8 cellular contexts compared by ENCODE assay signal in the genomic region with DNA sequence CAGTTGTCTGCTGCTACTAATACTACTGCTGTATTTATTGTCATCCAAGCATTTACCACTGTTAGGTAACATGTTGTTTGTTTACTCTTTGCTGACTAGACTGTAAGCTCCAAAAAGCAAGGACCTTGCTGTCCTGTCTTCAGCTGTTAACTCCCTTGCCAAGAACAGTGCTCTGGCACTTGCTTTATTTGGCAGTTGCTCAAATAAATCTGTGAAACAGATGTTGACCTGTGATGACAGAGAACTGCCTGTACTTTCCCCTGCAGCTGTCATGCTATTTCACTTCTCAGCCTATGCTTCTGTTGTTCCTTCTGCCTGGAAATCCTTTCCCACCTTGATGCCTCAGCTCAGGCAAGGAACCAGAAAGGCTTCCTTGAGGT.
DNase-seq lines count a peak whose midpoint lies in the region; ATAC-seq and TF ChIP-seq lines count a peak whose summit lies in the region.
"Had no signal": no experiment of that assay in that cellular context is flagged by ENCODE, and none has a peak within 500 bp of the region (broad histone marks: within the 10 kb centered on the region; RNA-seq: fewer than 3 reads in every experiment).

No MANE protein-coding gene starts in this region.

- TF ChIP-seq CTCF in GM20000 (IDR thresholded peaks at IDR 0.05; ENCODE audit: extremely low read depth, missing control alignments) (no peak), suprapubic skin (IDR thresholded peaks at IDR 0.05) (no peak)

- no peaks in the 10 kb centered on the region for H3K27me3 ChIP-seq in suprapubic skin

- H3K9me3 ChIP-seq in suprapubic skin, result no peaks in the 10 kb centered on the region

- ATAC-seq in GM18873 (IDR thresholded peaks at IDR 0.05; ENCODE audit: low FRiP score, unreplicated experiment), result no peak

- no peak for TF ChIP-seq POLR2A in suprapubic skin (IDR thresholded peaks at IDR 0.05)

- H3K4me3 ChIP-seq in suprapubic skin, result no peak overlapping the region

- peaks cover 16% of the 10 kb centered on the region for H3K4me1 ChIP-seq in suprapubic skin

- TF ChIP-seq EP300 in suprapubic skin (IDR thresholded peaks at IDR 0.05), result peak; percentile 28

- DNase-seq in GM20000 (ENCODE audit: low spot score) (peak; percentile 7), NCI-H1694 treated with DMSO at 0.1 percent for 48 hours (lab: John Stamatoyannopoulos, UW) (peak; percentile 95), fibroblast of peridontal ligament (ENCODE audit: extremely low read depth) (peak; percentile 66), suprapubic skin (ENCODE audit: low spot score in 2 of 2) (no peak), HuH-7.5 (ENCODE audit: low spot score) (no peak), DMS153 treated with DMSO at 0.1 percent for 48 hours (lab: John Stamatoyannopoulos, UW; ENCODE audit: unreplicated experiment) (no peak)
- DNase-seq: activated naive CD4-positive, alpha-beta T cell treated with anti-CD3 and anti-CD28 coated beads, Interleukin-2, amount 10 ng/mL, durations not matched to agents 7 days and 5 days had no signal

- H3K27ac ChIP-seq in suprapubic skin, result peak overlapping the region; percentile 23

- H3K36me3 ChIP-seq in suprapubic skin, result peaks cover 6% of the 10 kb centered on the region

Comparison
In these comparisons a context has a peak if more than half of its experiments do, and no peak if none do; other contexts are left out.
1. DNase-seq: peak in GM20000 (single experiment), NCI-H1694 treated with DMSO at 0.1 percent for 48 hours (single experiment) and fibroblast of peridontal ligament (single experiment); none in suprapubic skin (0 of 2), HuH-7.5 (single experiment) and DMS153 treated with DMSO at 0.1 percent for 48 hours (single experiment).